20 cellular contexts compared by ENCODE assay signal in genomic region chr13:37942929-37943328, GRCh38.
A peak's percentile ranks its signal among the peaks of the same experiment; 100 is the strongest.
DNase-seq lines count a peak whose midpoint lies in the region; ATAC-seq, FAIRE-seq and TF ChIP-seq lines count a peak whose summit lies in the region.
"Had no signal": no experiment of that assay in that cellular context is flagged by ENCODE, and none has a peak within 500 bp of the region (broad histone marks: within the 10 kb centered on the region; RNA-seq: fewer than 3 reads in every experiment).

No MANE protein-coding gene starts in this region.

- DNase-seq in DMS53 (lab: John Stamatoyannopoulos, UW) (peak; percentile 49), DMS53 treated with DMSO at 0.1 percent for 48 hours (lab: John Stamatoyannopoulos, UW; ENCODE audit: unreplicated experiment) (no peak), neural crest cell (ENCODE audit: low read depth, low spot score) (no peak), frontal cortex (ENCODE audit: low spot score in 2 of 2) (no peak)
- DNase-seq: AML-193; BE2C; CD4-positive, alpha-beta T cell; CD8-positive, alpha-beta memory T cell; DMS 273 treated with DMSO at 0.1 percent for 48 hours; DND-41; GOT3; H7; HCEC 1CT had no signal

- peak; percentile 12 for ATAC-seq in stimulated activated memory B cell treated with anti-CD40 and anti-IgM and Interleukin-4, amounts not matched to agents 10 μg/mL and 1 μg/mL and 100 μg/mL, for 72 hours
- ATAC-seq in GM19328 (IDR thresholded peaks at IDR 0.05; ENCODE audit: unreplicated experiment): no peak

- no peaks in the 10 kb centered on the region for H3K27me3 Mint-ChIP-seq in neural crest cell (ENCODE audit: low read depth)
- H3K27me3 Mint-ChIP-seq in stimulated activated memory B cell treated with anti-CD40 and anti-IgM and Interleukin-4, amounts not matched to agents 10 μg/mL and 1 μg/mL and 100 μg/mL, for 72 hours: no peaks in the 10 kb centered on the region
- H3K27me3 Mint-ChIP-seq: CD4-positive, alpha-beta T cell; CD8-positive, alpha-beta memory T cell had no signal

- no peak for TF ChIP-seq CTCF in neural crest cell (conservative IDR thresholded peaks at IDR 0.05)

- H3K4me3 Mint-ChIP-seq in neural crest cell: no peak overlapping the region
- no peak overlapping the region for H3K4me3 Mint-ChIP-seq in stimulated activated memory B cell treated with anti-CD40 and anti-IgM and Interleukin-4, amounts not matched to agents 10 μg/mL and 1 μg/mL and 100 μg/mL, for 72 hours
- H3K4me3 Mint-ChIP-seq: CD14-positive monocyte; CD4-positive, alpha-beta T cell; CD8-positive, alpha-beta memory T cell had no signal

- peaks cover 6% of the 10 kb centered on the region for H3K4me1 Mint-ChIP-seq in neural crest cell
- no peaks in the 10 kb centered on the region for H3K4me1 Mint-ChIP-seq in stimulated activated memory B cell treated with anti-CD40 and anti-IgM and Interleukin-4, amounts not matched to agents 10 μg/mL and 1 μg/mL and 100 μg/mL, for 72 hours
- H3K4me1 Mint-ChIP-seq: CD14-positive monocyte; CD8-positive, alpha-beta memory T cell had no signal

- no peak for FAIRE-seq in frontal cortex (lab: Jason Lieb, UNC)
- FAIRE-seq: A204.1, D721Med, G401.6, GM12892 had no signal

- no peaks in the 10 kb centered on the region for H3K9me3 Mint-ChIP-seq in neural crest cell
- peaks cover 2% of the 10 kb centered on the region for H3K9me3 Mint-ChIP-seq in stimulated activated memory B cell treated with anti-CD40 and anti-IgM and Interleukin-4, amounts not matched to agents 10 μg/mL and 1 μg/mL and 100 μg/mL, for 72 hours

- H3K27ac Mint-ChIP-seq in neural crest cell (ENCODE audit: unreplicated experiment): peak overlapping the region; percentile 5
- no peak overlapping the region for H3K27ac Mint-ChIP-seq in stimulated activated memory B cell treated with anti-CD40 and anti-IgM and Interleukin-4, amounts not matched to agents 10 μg/mL and 1 μg/mL and 100 μg/mL, for 72 hours
- H3K27ac Mint-ChIP-seq: CD14-positive monocyte; CD4-positive, alpha-beta T cell; CD8-positive, alpha-beta memory T cell had no signal

- H3K36me3 Mint-ChIP-seq in neural crest cell (ENCODE audit: low read depth): no peaks in the 10 kb centered on the region
- no peaks in the 10 kb centered on the region for H3K36me3 Mint-ChIP-seq in stimulated activated memory B cell treated with anti-CD40 and anti-IgM and Interleukin-4, amounts not matched to agents 10 μg/mL and 1 μg/mL and 100 μg/mL, for 72 hours
- H3K36me3 Mint-ChIP-seq: CD14-positive monocyte; CD8-positive, alpha-beta memory T cell had no signal
